25 cellular contexts compared by ENCODE assay signal in the genomic region with DNA sequence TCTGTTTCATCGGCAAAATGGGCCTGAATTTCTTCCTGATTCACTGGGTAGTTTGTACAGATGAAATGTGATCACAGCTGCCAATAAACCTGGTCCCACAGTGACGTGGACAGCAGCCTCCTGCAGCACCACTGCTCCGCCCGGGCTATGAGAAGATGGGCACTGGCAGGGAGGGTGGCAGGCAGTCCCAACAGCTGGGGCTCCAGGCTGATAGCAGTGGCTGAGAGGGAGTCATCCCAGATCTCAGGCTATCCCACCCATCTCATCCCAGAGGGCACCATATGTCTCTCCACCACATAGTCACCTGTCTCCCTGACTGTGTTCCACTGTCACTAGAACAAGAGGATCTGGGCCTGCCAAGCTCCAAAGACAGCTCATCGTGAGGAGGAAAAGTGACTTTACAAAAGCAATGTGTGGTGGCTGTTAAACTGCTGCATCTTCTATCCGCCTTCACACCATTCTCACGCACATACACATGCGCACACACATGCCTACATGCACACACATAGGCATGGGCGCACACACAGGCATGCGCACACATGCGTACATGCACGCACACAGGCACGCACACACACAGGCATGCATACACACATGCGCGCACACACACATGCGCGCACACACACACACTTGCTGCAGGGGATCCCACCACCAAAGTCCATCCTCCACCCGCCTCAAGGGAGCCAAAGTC. TPM values are rescaled to one million over a fixed set of nuclear protein-coding genes. Genes with fewer than 3 reads are reported as not detected.
DNase-seq lines count a peak whose midpoint lies in the region; TF ChIP-seq lines count a peak whose summit lies in the region.
"Had no signal": no experiment of that assay in that cellular context is flagged by ENCODE, and none has a peak within 500 bp of the region (broad histone marks: within the 10 kb centered on the region; RNA-seq: fewer than 3 reads in every experiment).

No MANE protein-coding gene starts in this region.

- TF ChIP-seq CTCF in glutamatergic neuron (IDR thresholded peaks at IDR 0.05; ENCODE audit: partially characterized antibody, unreplicated experiment): no peak

- H2AK5ac ChIP-seq in trophoblast cell (ENCODE audit: low read length): no peak overlapping the region

- H3K9me3 Mint-ChIP-seq in glutamatergic neuron (ENCODE audit: unreplicated experiment): peaks cover 21% of the 10 kb centered on the region
- H3K9me3 Mint-ChIP-seq in activated naive CD8-positive, alpha-beta T cell treated with anti-CD3 and anti-CD28 coated beads for 36 hours: peaks cover 7% of the 10 kb centered on the region

- H3K27me3 Mint-ChIP-seq in glutamatergic neuron (ENCODE audit: unreplicated experiment): peaks cover 21% of the 10 kb centered on the region
- H3K27me3 Mint-ChIP-seq in activated naive CD8-positive, alpha-beta T cell treated with anti-CD3 and anti-CD28 coated beads for 36 hours: no peaks in the 10 kb centered on the region
- H3K27me3 Mint-ChIP-seq: activated CD4-positive, alpha-beta T cell treated with anti-CD3 and anti-CD28 coated beads for 36 hours had no signal

- no peaks in the 10 kb centered on the region for H3K27me3 ChIP-seq in BLaER1
- H3K27me3 ChIP-seq in trophoblast cell (ENCODE audit: insufficient read depth, low read length): no peaks in the 10 kb centered on the region
- H3K27me3 ChIP-seq: right atrium auricular region had no signal

- H3K79me2 ChIP-seq in trophoblast cell (ENCODE audit: control insufficient read depth, insufficient read depth, low read length, poor library complexity): no peaks in the 10 kb centered on the region

- H3K4me3 ChIP-seq in BLaER1: no peak overlapping the region
- H3K4me3 ChIP-seq in trophoblast cell (ENCODE audit: low read depth, low read length): peak overlapping the region; percentile 43
- H3K4me3 ChIP-seq: right atrium auricular region had no signal

- H2BK5ac ChIP-seq in trophoblast cell (ENCODE audit: low read depth, low read length, poor library complexity): no peak overlapping the region

- DNase-seq in NCI-H2171 (lab: John Stamatoyannopoulos, UW) (peak; percentile 42), glutamatergic neuron (peak; percentile 12), trophoblast cell (no peak), NCI-H526 treated with DMSO at 0.1 percent for 48 hours (lab: John Stamatoyannopoulos, UW) (no peak), DMS53 treated with DMSO at 0.1 percent for 48 hours (lab: John Stamatoyannopoulos, UW; ENCODE audit: unreplicated experiment) (no peak), D341Med (ENCODE audit: low spot score) (no peak)
- no peak for DNase-seq in activated naive CD8-positive, alpha-beta T cell treated with anti-CD3 and anti-CD28 coated beads for 36 hours
- DNase-seq: activated CD4-positive, alpha-beta T cell treated with anti-CD3 and anti-CD28 coated beads for 36 hours; activated naive CD4-positive, alpha-beta T cell treated with anti-CD3 and anti-CD28 coated beads, Interleukin-2, amount 50 U/mL, for 16 hours; central memory CD4-positive, alpha-beta T cell; DMS153; foreskin fibroblast; GDM1; Kasumi-1; NCI-H1048; NCI-H1930; NCI-H446 treated with DMSO at 0.1 percent for 48 hours; NK-92 treated with Interleukin-12 subunit alpha and Interleukin-12 subunit beta, amount 100 ng/mL, for 24 hours; nucleus accumbens; substantia nigra had no signal

- H3K18ac ChIP-seq in trophoblast cell (ENCODE audit: low read length): no peak overlapping the region

- H3K4me1 ChIP-seq in BLaER1 (peaks cover 98% of the 10 kb centered on the region), trophoblast cell (ENCODE audit: control insufficient read depth in 1 of 2, insufficient read depth in 2 of 2, low read length in 2 of 2) (no peaks in the 10 kb centered on the region)
- H3K4me1 ChIP-seq: right atrium auricular region had no signal

- peaks cover 21% of the 10 kb centered on the region for H3K36me3 Mint-ChIP-seq in glutamatergic neuron (ENCODE audit: unreplicated experiment)
- H3K36me3 Mint-ChIP-seq in activated naive CD8-positive, alpha-beta T cell treated with anti-CD3 and anti-CD28 coated beads for 36 hours: no peaks in the 10 kb centered on the region

- H2AFZ ChIP-seq in trophoblast cell (ENCODE audit: insufficient read depth, low read length, poor library complexity): no peak overlapping the region

- peaks cover 54% of the 10 kb centered on the region for H4K20me1 ChIP-seq in BLaER1

- peak overlapping the region; percentile 37 for H3K27ac ChIP-seq in BLaER1
- no peak overlapping the region for H3K27ac ChIP-seq in trophoblast cell (ENCODE audit: low read depth, low read length)
- H3K27ac ChIP-seq: right atrium auricular region had no signal

- H2BK120ac ChIP-seq in trophoblast cell (ENCODE audit: insufficient read depth, low read length, poor library complexity): no peak overlapping the region

- peak overlapping the region; percentile 65 for H3K27ac Mint-ChIP-seq in glutamatergic neuron (ENCODE audit: unreplicated experiment)
- H3K27ac Mint-ChIP-seq in activated naive CD8-positive, alpha-beta T cell treated with anti-CD3 and anti-CD28 coated beads for 36 hours: no peak overlapping the region
- H3K27ac Mint-ChIP-seq: activated CD4-positive, alpha-beta T cell treated with anti-CD3 and anti-CD28 coated beads for 36 hours had no signal

- H3K79me1 ChIP-seq in trophoblast cell (ENCODE audit: low read length): no peaks in the 10 kb centered on the region

- H3K36me3 ChIP-seq in BLaER1 (peaks cover 71% of the 10 kb centered on the region), trophoblast cell (ENCODE audit: control insufficient read depth in 1 of 2, insufficient read depth in 2 of 2, low read length in 2 of 2) (no peaks in the 10 kb centered on the region)

- H3K9me3 ChIP-seq in BLaER1: peaks cover 11% of the 10 kb centered on the region
- peaks cover 12% of the 10 kb centered on the region for H3K9me3 ChIP-seq in trophoblast cell (ENCODE audit: insufficient read depth, low read depth, low read length)

- H3K4ac ChIP-seq in trophoblast cell (ENCODE audit: low read depth, low read length): no peak overlapping the region

- H3K14ac ChIP-seq in trophoblast cell (ENCODE audit: low read length): no peak overlapping the region

- H3K9ac ChIP-seq in BLaER1: no peak overlapping the region
- no peak overlapping the region for H3K9ac ChIP-seq in trophoblast cell (ENCODE audit: low read length)

- no peak overlapping the region for H2BK12ac ChIP-seq in trophoblast cell (ENCODE audit: low read length)

- H3K4me2 ChIP-seq in BLaER1 (no peak overlapping the region), trophoblast cell (ENCODE audit: low read length) (no peak overlapping the region)

- H3K4me3 Mint-ChIP-seq in glutamatergic neuron (ENCODE audit: unreplicated experiment): peak overlapping the region; percentile 53
- H3K4me3 Mint-ChIP-seq in activated naive CD8-positive, alpha-beta T cell treated with anti-CD3 and anti-CD28 coated beads for 36 hours: no peak overlapping the region
- H3K4me3 Mint-ChIP-seq: activated CD4-positive, alpha-beta T cell treated with anti-CD3 and anti-CD28 coated beads for 36 hours had no signal

- no CpG with 5 or more reads among the region's 18 CpGs for WGBS in trophoblast cell (ENCODE audit: extremely low coverage, insufficient coverage, insufficient read length)

- H3K23ac ChIP-seq in trophoblast cell (ENCODE audit: low read length): no peak overlapping the region

- H4K8ac ChIP-seq in trophoblast cell (ENCODE audit: low read depth, low read length): no peak overlapping the region

- H3K4me1 Mint-ChIP-seq in glutamatergic neuron (ENCODE audit: low read depth, unreplicated experiment): peaks cover 21% of the 10 kb centered on the region
- peaks cover 4% of the 10 kb centered on the region for H3K4me1 Mint-ChIP-seq in activated naive CD8-positive, alpha-beta T cell treated with anti-CD3 and anti-CD28 coated beads for 36 hours

- H4K91ac ChIP-seq in trophoblast cell (ENCODE audit: low read depth, low read length): no peak overlapping the region

- H4K12ac ChIP-seq in trophoblast cell (ENCODE audit: low read depth, low read length): no peak overlapping the region

RNA-seq across cellular contexts. Expression of a gene that starts 46.2 kb away (rescaled TPM):
- total RNA-seq in glutamatergic neuron (ENCODE audit: unreplicated experiment): 56.6 TPM
- 0.33 and 0.40 TPM in 2 replicates for polyA plus RNA-seq in trophoblast cell (2013)
- under 1 TPM; 0.08 TPM for total RNA-seq in activated naive CD8-positive, alpha-beta T cell treated with anti-CD3 and anti-CD28 coated beads for 36 hours
- total RNA-seq: activated CD8-positive, alpha-beta memory T cell treated with anti-CD3 and anti-CD28 coated beads for 36 hours; SK-MEL-5; T-helper 1 cell treated with Interleukin-12 subunit alpha and Interleukin-12 subunit beta and Interleukin-4 antibody, amounts not matched to agents 30 ng/mL and 1 ng/mL, for 36 hours had no signal

Comparison
In these comparisons a context has a peak if more than half of its experiments do, and no peak if none do; other contexts are left out.
1. DNase-seq: peak in NCI-H2171 (single experiment) and glutamatergic neuron (single experiment); none in trophoblast cell (0 of 2), NCI-H526 treated with DMSO at 0.1 percent for 48 hours (single experiment), activated naive CD8-positive, alpha-beta T cell treated with anti-CD3 and anti-CD28 coated beads for 36 hours (single experiment), DMS53 treated with DMSO at 0.1 percent for 48 hours (single experiment) and D341Med (single experiment).
2. RNA of a gene that starts 46.2 kb away (total RNA-seq): 56.6 TPM in glutamatergic neuron (single experiment); 0.08 TPM in activated naive CD8-positive, alpha-beta T cell treated with anti-CD3 and anti-CD28 coated beads for 36 hours; every median in the first group is over 10 times any median in the second.